8 cellular contexts compared by ENCODE assay signal in genomic region chr4:83771113-83771705, GRCh38.
DNase-seq lines count a peak whose midpoint lies in the region; ATAC-seq, FAIRE-seq and TF ChIP-seq lines count a peak whose summit lies in the region.

No MANE protein-coding gene starts in this region.

- DNase-seq in DMS53 treated with DMSO at 0.1 percent for 48 hours (lab: John Stamatoyannopoulos, UW; ENCODE audit: unreplicated experiment) (peak; percentile 25), HFF-Myc (ENCODE audit: extremely low read depth, low read depth) (peak; percentile 9), endothelial cell of umbilical vein (ENCODE audit: low read depth, low spot score) (peak; percentile 24), mucosa of descending colon (peak in 1 of 3 donors; percentile 33), NCI-H187 treated with DMSO at 0.1 percent for 48 hours (lab: John Stamatoyannopoulos, UW) (no peak)
- DNase-seq in stimulated activated CD4-positive, alpha-beta T cell treated with anti-CD3 and anti-CD28 coated beads, Interleukin-12 subunit alpha, Interleukin-12 subunit beta, amount 100 ng/mL, for 4 hours = no peak

- no peaks in the 10 kb centered on the region for H3K36me3 ChIP-seq in OCI-LY3 (replicated peaks; ENCODE audit: low read depth, low read length)
- H3K36me3 ChIP-seq in endothelial cell of umbilical vein (ENCODE audit: control insufficient read depth in 2 of 2, extremely low read depth in 1 of 2, insufficient read depth in 2 of 2, low read length in 2 of 2) = no peaks in the 10 kb centered on the region
- no peaks in the 10 kb centered on the region for H3K36me3 ChIP-seq in mucosa of descending colon (ENCODE audit: low read depth)

- TF ChIP-seq CTCF in HFF-Myc (IDR thresholded peaks at IDR 0.05; ENCODE audit: low read depth, low read length, missing control alignments) = peak; percentile 68
- TF ChIP-seq CTCF in OCI-LY3 (IDR thresholded peaks at IDR 0.05; ENCODE audit: low read depth, low read length) = peak; percentile 74
- peak; percentile 28 to 53 for TF ChIP-seq CTCF in endothelial cell of umbilical vein (IDR thresholded peaks at IDR 0.05; ENCODE audit: extremely low read depth in 1 of 2, insufficient read depth in 1 of 2, low read depth in 1 of 2, low read length in 2 of 2)
- TF ChIP-seq CTCF in mucosa of descending colon (IDR thresholded peaks at IDR 0.05) = no peak

- no TSS peak for BruUV-seq in endothelial cell of umbilical vein (replicated peaks; lab: Mats Ljungman, UMichigan)

- no peaks in the 10 kb centered on the region for H3K9me3 ChIP-seq in OCI-LY3 (ENCODE audit: insufficient read depth, low read length)
- H3K9me3 ChIP-seq in endothelial cell of umbilical vein (replicated peaks; ENCODE audit: control insufficient read depth, insufficient read depth, low read length) = no peaks in the 10 kb centered on the region
- H3K9me3 ChIP-seq in mucosa of descending colon = no peaks in the 10 kb centered on the region

- no peak overlapping the region for H3K4me3 ChIP-seq in HFF-Myc (replicated peaks; ENCODE audit: low read depth, low read length)
- H3K4me3 ChIP-seq in OCI-LY3 (ENCODE audit: low read length) = no peak overlapping the region
- H3K4me3 ChIP-seq in endothelial cell of umbilical vein (replicated peaks in 1 of 3; ENCODE audit: insufficient read depth in 1 of 3, low read depth in 1 of 3, low read length in 3 of 3) = no peak overlapping the region
- no peak overlapping the region for H3K4me3 ChIP-seq in mucosa of descending colon

- H4K20me1 ChIP-seq in OCI-LY3 (ENCODE audit: insufficient read depth, low read length) = no peaks in the 10 kb centered on the region
- no peaks in the 10 kb centered on the region for H4K20me1 ChIP-seq in endothelial cell of umbilical vein (replicated peaks; ENCODE audit: control insufficient read depth, extremely low read depth, insufficient read depth, low read length)

- TF ChIP-seq POLR2A in endothelial cell of umbilical vein (IDR thresholded peaks at IDR 0.05; ENCODE audit: low read depth, low read length) = no peak

- H2AFZ ChIP-seq in OCI-LY3 (ENCODE audit: low read depth, low read length) (no peak overlapping the region), endothelial cell of umbilical vein (ENCODE audit: low read depth, low read length) (no peak overlapping the region)

- H3K4me1 ChIP-seq in OCI-LY3 (ENCODE audit: low read length) = no peaks in the 10 kb centered on the region
- H3K4me1 ChIP-seq in endothelial cell of umbilical vein (ENCODE audit: control insufficient read depth, extremely low read depth, insufficient read depth, low read length) = no peaks in the 10 kb centered on the region
- H3K4me1 ChIP-seq in mucosa of descending colon (ENCODE audit: low read depth) = no peaks in the 10 kb centered on the region

- H3K27me3 ChIP-seq in OCI-LY3 (ENCODE audit: low read depth, low read length) = 0 out of 2 replicates have a peak, but pooled peaks cover 2% of the 10 kb centered on the region
- no peaks in the 10 kb centered on the region for H3K27me3 ChIP-seq in endothelial cell of umbilical vein (ENCODE audit: control insufficient read depth in 2 of 2, insufficient read depth in 2 of 2, low read length in 2 of 2)

- intact Hi-C loops in endothelial cell of umbilical vein (cut with micrococcal nuclease) = loop anchor here (1.0 kb wide), 2 partner anchors 486 to 733 kb away; no protein-coding TSS in a partner anchor
- intact Hi-C loops in mucosa of descending colon (cut with DNase I, micrococcal nuclease) = no loop called here

- H3K27ac ChIP-seq in OCI-LY3 (ENCODE audit: low read length) (no peak overlapping the region), endothelial cell of umbilical vein (ENCODE audit: insufficient read depth, low read depth, low read length) (no peak overlapping the region)

- peak; percentile 47 for ATAC-seq in mucosa of descending colon
- no peak for ATAC-seq in HG03135 (IDR thresholded peaks at IDR 0.05; ENCODE audit: unreplicated experiment)

- no peak overlapping the region for H3K9ac ChIP-seq in OCI-LY3 (ENCODE audit: low read length)
- H3K9ac ChIP-seq in endothelial cell of umbilical vein (replicated peaks; ENCODE audit: extremely low read depth, insufficient read depth, low read length) = no peak overlapping the region

- FAIRE-seq in endothelial cell of umbilical vein (lab: Jason Lieb, UNC) = peak; percentile 74

- H3K79me2 ChIP-seq in OCI-LY3 (ENCODE audit: low read length) (no peaks in the 10 kb centered on the region), endothelial cell of umbilical vein (ENCODE audit: control insufficient read depth, insufficient read depth, low read length) (no peaks in the 10 kb centered on the region)

- POLR2A ChIA-PET in endothelial cell of umbilical vein (lab: Charles Lee) = no interaction called here

- no peaks in the 10 kb centered on the region for H3K9me1 ChIP-seq in endothelial cell of umbilical vein (replicated peaks; ENCODE audit: control insufficient read depth, extremely low read depth, insufficient read depth, low read length)

- CTCF ChIA-PET in endothelial cell of umbilical vein (lab: Charles Lee) = interaction anchor here (0.6 to 1.7 kb wide), 10 partner anchors 12 to 758 kb away, joined by 3 to 14 read pairs (median 4); no protein-coding TSS in a partner anchor

- H3K4me2 ChIP-seq in OCI-LY3 (ENCODE audit: low read length) (no peak overlapping the region), endothelial cell of umbilical vein (ENCODE audit: insufficient read depth, low read length) (no peak overlapping the region)

- dilution Hi-C loops in endothelial cell of umbilical vein (cut with MboI; ENCODE audit: extremely low pct_ligation_motif_present, low sequenced_read_pairs) = no loop called here

TF ChIP-seq in endothelial cell of umbilical vein, 7 proteins besides CTCF, POLR2A, EP300 and RAD21:
- no peak for TF ChIP-seq GATA2 (IDR thresholded peaks at IDR 0.05; ENCODE audit: insufficient read depth, insufficient read length, low read depth, low read length)
- TF ChIP-seq POLR2AphosphoS5 (IDR thresholded peaks at IDR 0.05; ENCODE audit: insufficient read depth, low read depth, low read length) = no peak
- TF ChIP-seq FOS (IDR thresholded peaks at IDR 0.05; ENCODE audit: borderline replicate concordance, insufficient read depth, low read length) = no peak
- TF ChIP-seq MAX (IDR thresholded peaks at IDR 0.05; ENCODE audit: insufficient read depth, insufficient read length) = no peak
- TF ChIP-seq EZH2 (IDR thresholded peaks at IDR 0.05; ENCODE audit: borderline replicate concordance, low read depth, low read length, severe bottlenecking) = no peak
- TF ChIP-seq JUN (IDR thresholded peaks at IDR 0.05; ENCODE audit: borderline replicate concordance, insufficient read depth, insufficient read length, low read depth) = no peak
- TF ChIP-seq MYC (IDR thresholded peaks at IDR 0.05; ENCODE audit: low read depth, low read length) = no peak

Comparison
In these comparisons a context has a peak if more than half of its experiments do, and no peak if none do; other contexts are left out.
1. DNase-seq: peak in DMS53 treated with DMSO at 0.1 percent for 48 hours (single experiment), HFF-Myc (single experiment) and endothelial cell of umbilical vein (single experiment); none in NCI-H187 treated with DMSO at 0.1 percent for 48 hours (single experiment) and stimulated activated CD4-positive, alpha-beta T cell treated with anti-CD3 and anti-CD28 coated beads, Interleukin-12 subunit alpha, Interleukin-12 subunit beta, amount 100 ng/mL, for 4 hours (single experiment).